Comparison of ENCODE assay signal across 17 cellular contexts in the genomic region with DNA sequence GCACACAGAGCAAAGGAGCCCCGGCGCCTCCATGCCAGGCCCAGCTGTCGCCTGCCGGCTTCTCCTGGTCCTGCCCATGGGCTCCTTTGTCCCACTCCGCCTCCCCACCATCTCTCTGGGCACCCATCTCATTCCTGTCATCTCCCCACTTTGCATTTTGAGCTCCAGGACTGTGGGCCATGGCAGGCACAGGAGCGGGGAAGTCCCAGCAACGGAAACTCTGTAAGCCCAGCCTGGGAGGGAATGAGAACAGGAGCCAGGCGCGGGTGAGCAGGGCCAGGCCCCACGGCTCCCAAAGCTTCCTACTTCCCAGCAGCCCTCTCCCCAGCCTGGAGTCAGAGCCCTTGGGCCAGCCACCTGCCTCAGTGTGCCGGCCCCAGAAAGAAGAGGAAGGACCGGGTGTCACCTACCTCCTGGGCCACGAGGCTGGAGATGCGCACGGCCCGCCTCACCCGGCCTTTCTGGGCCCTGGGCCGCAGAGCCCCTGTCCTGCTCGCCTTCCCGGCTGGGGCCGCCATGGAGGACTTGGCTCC. TPM values are rescaled to one million over a fixed set of nuclear protein-coding genes. Genes with fewer than 3 reads are reported as not detected.
A peak's percentile ranks its signal among the peaks of the same experiment; 100 is the strongest.
DNase-seq lines count a peak whose midpoint lies in the region; ATAC-seq and TF ChIP-seq lines count a peak whose summit lies in the region.
"Had no signal": no experiment of that assay in that cellular context is flagged by ENCODE, and none has a peak within 500 bp of the region (broad histone marks: within the 10 kb centered on the region; RNA-seq: fewer than 3 reads in every experiment).

No MANE protein-coding gene starts in this region.

- DNase-seq in G401 (ENCODE audit: low spot score) (peak; percentile 20), colonic mucosa (no peak), PC-3 (no peak), T-cell (no peak)
- DNase-seq in activated T-helper 1 cell treated with anti-CD3 and anti-CD28 coated beads, Interleukin-12 subunit alpha, Interleukin-12 subunit beta, Interleukin-2, Interleukin-4 antibody, amounts not matched to agents 30 ng/mL and 10 ng/mL and 1 ng/mL, durations not matched to agents 14 hours and 24 hours and 36 hours (ENCODE audit: low spot score): no peak
- DNase-seq: COR-L47; GF-D8; MG63; NCI-H1930; stimulated activated CD4-positive, alpha-beta T cell treated with anti-CD3 and anti-CD28 coated beads, Interleukin-1b, Interleukin-23, amount 100 ng/mL, for 48 hours; T-helper 1 cell had no signal

- in situ Hi-C loops in G401 (cut with HindIII; ENCODE audit: low sequenced_read_pairs): no loop called here

- H3K79me2 ChIP-seq in PC-3 (ENCODE audit: low read length): no peaks in the 10 kb centered on the region

- H4K20me1 ChIP-seq in PC-3 (ENCODE audit: low read length): no peaks in the 10 kb centered on the region

- peaks cover 6 to 11% (median 10%) of the 10 kb centered on the region in 3 donors for H3K4me1 Mint-ChIP-seq in T-cell
- H3K4me1 Mint-ChIP-seq in activated T-helper 1 cell treated with anti-CD3 and anti-CD28 coated beads, Interleukin-12 subunit alpha, Interleukin-12 subunit beta, Interleukin-2, Interleukin-4 antibody, amounts not matched to agents 30 ng/mL and 10 ng/mL and 1 ng/mL, durations not matched to agents 14 hours and 24 hours and 36 hours (ENCODE audit: low read depth): no peaks in the 10 kb centered on the region

- no TSS peak for BruUV-seq in PC-3 (replicated peaks; lab: Mats Ljungman, UMichigan)

- POLR2A ChIA-PET in PC-3 (lab: Charles Lee; ENCODE audit: unreplicated experiment): no interaction called here
- POLR2A ChIA-PET in T-cell (lab: Charles Lee): no interaction called here

- no peaks in the 10 kb centered on the region for H3F3A ChIP-seq in PC-3 (ENCODE audit: low read length, unreplicated experiment)

- no peak overlapping the region for H3K4me2 ChIP-seq in PC-3 (ENCODE audit: low read length)

- peaks cover 13% of the 10 kb centered on the region for H3K36me3 Mint-ChIP-seq in T-cell
- no peaks in the 10 kb centered on the region for H3K36me3 Mint-ChIP-seq in activated T-helper 1 cell treated with anti-CD3 and anti-CD28 coated beads, Interleukin-12 subunit alpha, Interleukin-12 subunit beta, Interleukin-2, Interleukin-4 antibody, amounts not matched to agents 30 ng/mL and 10 ng/mL and 1 ng/mL, durations not matched to agents 14 hours and 24 hours and 36 hours (ENCODE audit: low read depth)

- no peak overlapping the region for H3K4me3 Mint-ChIP-seq in T-cell
- H3K4me3 Mint-ChIP-seq in activated T-helper 1 cell treated with anti-CD3 and anti-CD28 coated beads, Interleukin-12 subunit alpha, Interleukin-12 subunit beta, Interleukin-2, Interleukin-4 antibody, amounts not matched to agents 30 ng/mL and 10 ng/mL and 1 ng/mL, durations not matched to agents 14 hours and 24 hours and 36 hours: no peak overlapping the region

- H3K9me2 ChIP-seq in PC-3 (replicated peaks; ENCODE audit: low read length): no peaks in the 10 kb centered on the region

- no peaks in the 10 kb centered on the region for H3K9me3 ChIP-seq in colonic mucosa
- H3K9me3 ChIP-seq in mucosa of rectum (ENCODE audit: control insufficient read depth in 2 of 2, low read length in 2 of 2): no peaks in the 10 kb centered on the region
- H3K9me3 ChIP-seq in skeletal muscle tissue (ENCODE audit: control insufficient read depth in 3 of 3, low read length in 3 of 3): no peaks in the 10 kb centered on the region
- no peaks in the 10 kb centered on the region for H3K9me3 ChIP-seq in PC-3 (ENCODE audit: low read length)
- H3K9me3 ChIP-seq: MG63, upper lobe of left lung had no signal

- H3K27me3 ChIP-seq in colonic mucosa: no peaks in the 10 kb centered on the region
- no peaks in the 10 kb centered on the region for H3K27me3 ChIP-seq in mucosa of rectum (ENCODE audit: control insufficient read depth in 2 of 2, insufficient read depth in 2 of 2, low read length in 2 of 2)
- peaks cover 5 to 43% (median 12%) of the 10 kb centered on the region in 3 donors for H3K27me3 ChIP-seq in skeletal muscle tissue (ENCODE audit: control insufficient read depth in 3 of 3, insufficient read depth in 3 of 3, low read length in 3 of 3)
- H3K27me3 ChIP-seq in PC-3 (ENCODE audit: low read length): no peaks in the 10 kb centered on the region
- H3K27me3 ChIP-seq: MG63 had no signal

- H3K4me1 ChIP-seq in colonic mucosa (no peaks in the 10 kb centered on the region), mucosa of rectum (ENCODE audit: control insufficient read depth in 2 of 2, insufficient read depth in 2 of 2, low read length in 2 of 2) (peaks cover 3 to 7% of the 10 kb centered on the region in 2 donors), skeletal muscle tissue (ENCODE audit: control insufficient read depth in 3 of 3, insufficient read depth in 3 of 3, low read length in 3 of 3) (peaks cover 4 to 18% (median 5%) of the 10 kb centered on the region in 3 donors), PC-3 (ENCODE audit: insufficient read depth, low read length) (no peaks in the 10 kb centered on the region)

- H3K9ac ChIP-seq in colonic mucosa (ENCODE audit: low read depth in 2 of 2, low read length in 2 of 2): peak overlapping the region in 1 of 2 donors; percentile 43
- no peak overlapping the region for H3K9ac ChIP-seq in mucosa of rectum (ENCODE audit: low read depth in 1 of 2, low read length in 2 of 2)
- peak overlapping the region in 1 of 3 donors; percentile 68 for H3K9ac ChIP-seq in skeletal muscle tissue (ENCODE audit: low read depth in 1 of 3, low read length in 3 of 3)
- H3K9ac ChIP-seq in PC-3 (ENCODE audit: low read length): no peak overlapping the region

- TF ChIP-seq CTCF in colonic mucosa (IDR thresholded peaks at IDR 0.05) (no peak), PC-3 (conservative IDR thresholded peaks at IDR 0.05; ENCODE audit: low read depth, low read length) (no peak)

- H3K4me3 ChIP-seq in colonic mucosa (peak overlapping the region; percentile 18), mucosa of rectum (ENCODE audit: low read length in 2 of 2) (no peak overlapping the region), skeletal muscle tissue (ENCODE audit: low read length in 3 of 3) (peak overlapping the region in 2 of 3 donors; percentile 40 to 45), PC-3 (ENCODE audit: low read length) (no peak overlapping the region)
- H3K4me3 ChIP-seq: MG63 had no signal

- H3K27ac ChIP-seq in colonic mucosa: no peak overlapping the region
- H3K27ac ChIP-seq in mucosa of rectum (ENCODE audit: low read depth in 2 of 2, low read length in 2 of 2): peak overlapping the region; percentile 22 to 72
- no peak overlapping the region for H3K27ac ChIP-seq in skeletal muscle tissue (ENCODE audit: low read depth, low read length)
- no peak overlapping the region for H3K27ac ChIP-seq in PC-3 (ENCODE audit: low read length)
- H3K27ac ChIP-seq: upper lobe of left lung had no signal

- H3K36me3 ChIP-seq in colonic mucosa: no peaks in the 10 kb centered on the region
- no peaks in the 10 kb centered on the region for H3K36me3 ChIP-seq in mucosa of rectum (ENCODE audit: control insufficient read depth in 2 of 2, insufficient read depth in 2 of 2, low read length in 2 of 2)
- H3K36me3 ChIP-seq in skeletal muscle tissue (ENCODE audit: control insufficient read depth in 3 of 3, insufficient read depth in 3 of 3, low read length in 3 of 3): no peaks in the 10 kb centered on the region
- no peaks in the 10 kb centered on the region for H3K36me3 ChIP-seq in PC-3 (ENCODE audit: low read depth, low read length)
- H3K36me3 ChIP-seq: MG63, upper lobe of left lung had no signal

- intact Hi-C loops in colonic mucosa (cut with DNase I): no loop called here
- intact Hi-C loops in PC-3 (cut with micrococcal nuclease): no loop called here
- intact Hi-C loops in activated T-helper 1 cell treated with anti-CD3 and anti-CD28 coated beads, Interleukin-12 subunit alpha, Interleukin-12 subunit beta, Interleukin-2, Interleukin-4 antibody, amounts not matched to agents 30 ng/mL and 10 ng/mL and 1 ng/mL, durations not matched to agents 14 hours and 24 hours and 36 hours (cut with micrococcal nuclease): no loop called here

- peaks cover 29 to 42% of the 10 kb centered on the region in 2 donors for H3K27me3 Mint-ChIP-seq in T-cell
- H3K27me3 Mint-ChIP-seq in activated T-helper 1 cell treated with anti-CD3 and anti-CD28 coated beads, Interleukin-12 subunit alpha, Interleukin-12 subunit beta, Interleukin-2, Interleukin-4 antibody, amounts not matched to agents 30 ng/mL and 10 ng/mL and 1 ng/mL, durations not matched to agents 14 hours and 24 hours and 36 hours (ENCODE audit: insufficient read depth): peaks cover 34% of the 10 kb centered on the region

- ATAC-seq in PC-3: no peak
- no peak for ATAC-seq in T-cell (replicated peaks in 1 of 4)
- no peak for ATAC-seq in HG02938 (IDR thresholded peaks at IDR 0.05; ENCODE audit: unreplicated experiment)

- no peaks in the 10 kb centered on the region for H3K9me3 Mint-ChIP-seq in T-cell
- H3K9me3 Mint-ChIP-seq in activated T-helper 1 cell treated with anti-CD3 and anti-CD28 coated beads, Interleukin-12 subunit alpha, Interleukin-12 subunit beta, Interleukin-2, Interleukin-4 antibody, amounts not matched to agents 30 ng/mL and 10 ng/mL and 1 ng/mL, durations not matched to agents 14 hours and 24 hours and 36 hours: no peaks in the 10 kb centered on the region

- H3K27ac Mint-ChIP-seq in T-cell: no peak overlapping the region
- H3K27ac Mint-ChIP-seq in activated T-helper 1 cell treated with anti-CD3 and anti-CD28 coated beads, Interleukin-12 subunit alpha, Interleukin-12 subunit beta, Interleukin-2, Interleukin-4 antibody, amounts not matched to agents 30 ng/mL and 10 ng/mL and 1 ng/mL, durations not matched to agents 14 hours and 24 hours and 36 hours: no peak overlapping the region
- H3K27ac Mint-ChIP-seq: progenitor cell of endocrine pancreas had no signal

- CTCF ChIA-PET in PC-3 (lab: Charles Lee): no interaction called here
- CTCF ChIA-PET in T-cell (lab: Charles Lee): no interaction called here

- H2AFZ ChIP-seq in PC-3 (ENCODE audit: low read length): no peak overlapping the region

RNA-seq across cellular contexts. Expression of a gene that starts 23.1 kb away (rescaled TPM):
- 10.8 and 11.5 TPM in 2 replicates for total RNA-seq in G401 (2014; rRNA removed; shearing (Covaris generic))
- 1 to 10 TPM; 3.3 to 8.8 TPM for total RNA-seq in colonic mucosa
- total RNA-seq in skeletal muscle tissue: 7.3 TPM
- 0.84 and 1.6 TPM in 2 replicates for total RNA-seq in PC-3 (2014; rRNA removed)
- 1 to 10 TPM; 2.9 to 4.6 (median 3.0) TPM for total RNA-seq in T-cell
- 0.20 and 0.49 TPM in 2 replicates for total RNA-seq in activated T-helper 1 cell treated with anti-CD3 and anti-CD28 coated beads, Interleukin-12 subunit alpha, Interleukin-12 subunit beta, Interleukin-2, Interleukin-4 antibody, amounts not matched to agents 30 ng/mL and 10 ng/mL and 1 ng/mL, durations not matched to agents 14 hours and 24 hours and 36 hours
- total RNA-seq: RPMI7951 had no signal

RNA-seq across cellular contexts. Expression of a gene that starts 35.8 kb away (rescaled TPM):
- total RNA-seq in G401 (2014; rRNA removed; shearing (Covaris generic)): 34.5 and 41.6 TPM in 2 replicates
- 1 to 10 TPM; 4.0 to 4.2 TPM for total RNA-seq in colonic mucosa
- total RNA-seq in skeletal muscle tissue: 4.7 TPM
- total RNA-seq in PC-3 (2014; rRNA removed): 0.66 and 2.5 TPM in 2 replicates
- 10 to 100 TPM in 1 of 5 donors, 1 to 10 TPM in 4; 4.8 to 10.1 (median 5.0) TPM for total RNA-seq in T-cell
- total RNA-seq in activated T-helper 1 cell treated with anti-CD3 and anti-CD28 coated beads, Interleukin-12 subunit alpha, Interleukin-12 subunit beta, Interleukin-2, Interleukin-4 antibody, amounts not matched to agents 30 ng/mL and 10 ng/mL and 1 ng/mL, durations not matched to agents 14 hours and 24 hours and 36 hours: 12.2 and 12.8 TPM in 2 replicates

Comparison
In these comparisons a context has a peak if more than half of its experiments do, and no peak if none do; other contexts are left out.
1. H3K27ac ChIP-seq: peak in mucosa of rectum (2 of 2); none in colonic mucosa (single experiment), skeletal muscle tissue (single experiment) and PC-3 (single experiment).
2. H3K4me3 ChIP-seq: peak in colonic mucosa (single experiment) and skeletal muscle tissue (2 of 3); none in mucosa of rectum (0 of 2) and PC-3 (single experiment).